9 cellular contexts compared by ENCODE assay signal in the genomic region with DNA sequence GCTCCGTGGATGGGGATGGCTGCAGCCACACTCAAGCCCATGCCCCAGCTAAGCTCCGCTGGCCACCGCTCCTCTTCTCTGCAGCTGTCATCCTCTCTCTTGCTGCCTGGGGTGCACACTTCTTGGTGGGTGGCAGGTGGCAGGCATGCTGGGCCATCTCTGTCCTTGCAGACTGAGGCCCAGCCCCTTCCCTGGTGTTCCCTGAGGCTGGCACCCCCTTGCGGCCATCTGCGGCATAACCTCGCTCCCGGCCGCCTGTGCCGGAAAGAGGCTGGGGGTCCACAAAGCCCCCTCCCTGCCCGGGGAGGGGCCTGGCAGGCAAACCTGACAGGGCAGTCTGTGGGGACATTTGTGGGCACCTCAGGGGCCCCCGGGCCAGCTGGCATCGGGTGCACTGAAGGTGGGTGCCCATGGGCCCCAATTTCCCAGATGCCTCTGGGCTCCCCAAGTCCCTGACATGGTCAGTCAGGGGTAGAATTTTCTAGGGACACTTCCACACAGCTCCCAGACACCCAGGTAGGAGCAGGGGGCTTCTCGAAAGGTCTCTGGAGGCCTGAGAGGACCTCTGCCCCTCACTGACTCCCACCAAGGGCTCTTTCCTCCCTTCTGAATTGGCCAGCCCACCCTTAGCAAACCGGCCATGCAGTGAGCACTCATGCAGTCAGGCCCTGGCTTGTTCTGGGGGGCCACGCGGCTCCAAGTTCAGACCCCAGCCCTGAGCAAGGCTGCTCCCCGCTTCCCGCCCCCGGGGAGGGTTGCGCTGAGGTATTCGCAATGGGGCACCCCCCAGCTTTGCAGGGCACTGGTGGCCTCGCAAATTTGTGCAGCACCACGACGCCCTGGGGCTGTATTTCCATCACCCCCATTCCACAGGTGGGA. TPM values are rescaled to one million over a fixed set of nuclear protein-coding genes. Genes with fewer than 3 reads are reported as not detected.
DNase-seq lines count a peak whose midpoint lies in the region; ATAC-seq, FAIRE-seq and TF ChIP-seq lines count a peak whose summit lies in the region.
"Had no signal": no experiment of that assay in that cellular context is flagged by ENCODE, and none has a peak within 500 bp of the region (broad histone marks: within the 10 kb centered on the region; RNA-seq: fewer than 3 reads in every experiment).

No MANE protein-coding gene starts in this region.

- WGBS in H1 (ENCODE audit: extremely low coverage in 1 of 2, insufficient coverage in 1 of 2, insufficient read length in 1 of 2, insufficient replicate concordance in 2 of 2, low coverage in 1 of 2, low lambda C conversion rate in 2 of 2, missing lambda C conversion rate in 1 of 2), 2 experiments, result 57% methylated on average over 22 of the region's 24 CpGs; no CpG with 5 or more reads in 1 of the 2 experiments

- no peak overlapping the region for H2AFZ ChIP-seq in H1 (ENCODE audit: low read length)

- H3K36me3 Mint-ChIP-seq in osteocyte (ENCODE audit: unreplicated experiment), result no peaks in the 10 kb centered on the region

- TF ChIP-seq EP300 in H1 (IDR thresholded peaks at IDR 0.05; ENCODE audit: borderline replicate concordance in 1 of 2, low read depth in 2 of 2, low read length in 2 of 2), result no peak

- no peaks in the 10 kb centered on the region for H3K36me3 ChIP-seq in H1 (ENCODE audit: control insufficient read depth in 2 of 4, insufficient read depth in 4 of 4, low read length in 3 of 4)

- no peaks in the 10 kb centered on the region; a peak in 2 of 7 replicates for H3K27me3 ChIP-seq in H1 (replicated peaks in 1 of 4; ENCODE audit: control insufficient read depth in 3 of 4, extremely low read depth in 1 of 4, insufficient read depth in 3 of 4, low read length in 3 of 4)

- H4K20me1 ChIP-seq in H1 (replicated peaks in 1 of 2; ENCODE audit: control insufficient read depth in 1 of 2, insufficient read depth in 2 of 2, low read length in 2 of 2), result peaks cover 0 to 1% of the 10 kb centered on the region in 2 experiments

- no peaks in the 10 kb centered on the region; a peak in 1 of 7 replicates for H3K4me1 ChIP-seq in H1 (replicated peaks in 1 of 4; ENCODE audit: control insufficient read depth in 3 of 4, insufficient read depth in 4 of 4, low read length in 3 of 4)

- no peaks in the 10 kb centered on the region for H3K23me2 ChIP-seq in H1 (ENCODE audit: low read depth, low read length)

- H2BK15ac ChIP-seq in H1 (ENCODE audit: low read length), result no peak overlapping the region

- no peak for TF ChIP-seq POLR2A in H1 (IDR thresholded peaks at IDR 0.05; ENCODE audit: control extremely low read depth in 1 of 2, low read depth in 2 of 2, low read length in 2 of 2)

- H4K91ac ChIP-seq in H1 (replicated peaks; ENCODE audit: insufficient read length, low read length), result no peak overlapping the region

- no peak for FAIRE-seq in H1 (lab: Jason Lieb, UNC)

- peaks cover 9% of the 10 kb centered on the region for H3K4me1 Mint-ChIP-seq in osteocyte (ENCODE audit: unreplicated experiment)

- H2BK20ac ChIP-seq in H1 (ENCODE audit: low read length), result no peak overlapping the region

- no peak overlapping the region for H3K4ac ChIP-seq in H1 (replicated peaks; ENCODE audit: insufficient read length, low read depth, low read length)

- H3K14ac ChIP-seq in H1 (ENCODE audit: insufficient read length), result no peak overlapping the region

- no peak overlapping the region for H3K4me3 ChIP-seq in H1 (ENCODE audit: extremely low read depth in 1 of 4, insufficient read depth in 2 of 4, low read depth in 3 of 4, low read length in 4 of 4)

- peak; percentile 34 to 49; a peak in 3 of 4 replicates for TF ChIP-seq RAD21 in H1 (IDR thresholded peaks at IDR 0.05 in 1 of 2, conservative IDR thresholded peaks at IDR 0.05 in 1 of 2; ENCODE audit: low read depth in 2 of 2, low read length in 2 of 2)

- H3K9ac ChIP-seq in H1 (replicated peaks in 1 of 4; ENCODE audit: extremely low read depth in 1 of 4, low read depth in 3 of 4, low read length in 3 of 4), result no peak overlapping the region

- H3K27ac ChIP-seq in H1 (ENCODE audit: low read depth, low read length), result no peak overlapping the region

- CTCF ChIA-PET in H1 (lab: Charles Lee; ENCODE audit: partially characterized antibody), result interaction anchor here (0.6 to 6.1 kb wide), 33 partner anchors 8 to 359 kb away, joined by 3 to 116 read pairs (median 4); a partner anchor contains a TSS

- H4K5ac ChIP-seq in H1 (ENCODE audit: insufficient read length, low read depth, low read length), result no peak overlapping the region

- no peak overlapping the region for H3K4me3 Mint-ChIP-seq in osteocyte (ENCODE audit: unreplicated experiment)

- no peak overlapping the region; the same call in 1 of the 2 replicates for H4K8ac ChIP-seq in H1 (ENCODE audit: extremely low read depth, insufficient read depth, low read length)

- H3K79me2 ChIP-seq in H1 (ENCODE audit: control insufficient read depth in 1 of 2, insufficient read depth in 2 of 2, low read length in 2 of 2), result no peaks in the 10 kb centered on the region

- no peaks in the 10 kb centered on the region for H3K9me3 Mint-ChIP-seq in osteocyte (ENCODE audit: unreplicated experiment)

- H3K23ac ChIP-seq in H1 (ENCODE audit: insufficient read length), result no peak overlapping the region

- H2BK5ac ChIP-seq in H1 (ENCODE audit: low read depth, low read length), result no peak overlapping the region

- no peak overlapping the region for H3K27ac Mint-ChIP-seq in osteocyte (ENCODE audit: unreplicated experiment)

- no peak overlapping the region for H2BK120ac ChIP-seq in H1 (replicated peaks; ENCODE audit: low read depth, low read length)

- peaks cover 27% of the 10 kb centered on the region for H3K27me3 Mint-ChIP-seq in osteocyte (ENCODE audit: unreplicated experiment)

- POLR2A ChIA-PET in H1 (lab: Charles Lee; ENCODE audit: partially characterized antibody), result no interaction called here

- DNase-seq in EL (peak; percentile 29), LHCN-M2 (ENCODE audit: low read depth) (peak; percentile 48), H1 (ENCODE audit: low read depth in 1 of 2, low spot score in 2 of 2) (peak in 1 of 2 experiments; percentile 96), osteocyte (ENCODE audit: extremely low spot score, unreplicated experiment) (no peak)
- peak; percentile 23 to 46 for DNase-seq in activated CD4-positive, alpha-beta T cell treated with anti-CD3 and anti-CD28 coated beads, Interleukin-2, amount 50 U/mL, for 24 hours (ENCODE audit: low read depth in 1 of 2, low spot score in 1 of 2)

- H3K4me2 ChIP-seq in H1 (ENCODE audit: insufficient read depth in 1 of 2, low read depth in 2 of 2, low read length in 2 of 2), result no peak overlapping the region

- H3K79me1 ChIP-seq in H1 (ENCODE audit: low read depth, low read length), result no peaks in the 10 kb centered on the region

- H3K56ac ChIP-seq in H1 (replicated peaks; ENCODE audit: insufficient read length, low read depth, low read length), result no peak overlapping the region

- H3K18ac ChIP-seq in H1 (ENCODE audit: extremely low read depth, low read length), result no peak overlapping the region

- no peak overlapping the region for H2BK12ac ChIP-seq in H1 (ENCODE audit: low read depth, low read length)

- TF ChIP-seq CTCF in H1 (IDR thresholded peaks at IDR 0.05; ENCODE audit: control extremely low read depth in 1 of 3, insufficient read depth in 1 of 3, low read depth in 1 of 3, low read length in 3 of 3), result peak; percentile 82 to 94 (median 91)
- peak; percentile 87 for TF ChIP-seq CTCF in osteocyte (IDR thresholded peaks at IDR 0.05)

- ATAC-seq in HG02938 (IDR thresholded peaks at IDR 0.05; ENCODE audit: unreplicated experiment) (no peak), HG03196 (IDR thresholded peaks at IDR 0.05; ENCODE audit: unreplicated experiment) (no peak), GM19463 (IDR thresholded peaks at IDR 0.05; ENCODE audit: unreplicated experiment) (no peak)

- no peaks in the 10 kb centered on the region for H3K9me3 ChIP-seq in H1 (ENCODE audit: insufficient read depth in 2 of 2, low read depth in 1 of 2, low read length in 1 of 2)

- H2AK5ac ChIP-seq in H1 (ENCODE audit: low read depth, low read length), result no peak overlapping the region

TF ChIP-seq in H1, 55 proteins besides CTCF, POLR2A, EP300 and RAD21 (continues in another document):
- TF ChIP-seq GABPA (IDR thresholded peaks at IDR 0.05; ENCODE audit: borderline replicate concordance, insufficient read depth, low read length), result peak; percentile 38; the same call in 1 of the 2 replicates

RNA-seq across cellular contexts. Expression of a gene that starts 23.5 kb away (rescaled TPM):
- not detected in 2 replicates for total RNA-seq in LHCN-M2 (2014; rRNA removed)
- polyA plus RNA-seq in LHCN-M2 (2012), result not detected
- total RNA-seq in H1 (2021; fragmentation: NEBNext Ultra II Directional; extraction: Animal tissue kit (Norgen Biotek cat#: 25700)), result not detected in 2 replicates
- polyA plus RNA-seq in H1 (2011; rRNA removed), result 0.09 and 0.16 TPM in 2 replicates
- 0.09 TPM for polyA plus RNA-seq in H1 (2011; cell fraction: cytosol; rRNA removed)
- polyA plus RNA-seq in H1 (2011; cell fraction: nucleus; rRNA removed), result 0.11 TPM
- polyA plus RNA-seq in H1 (2012, experiment 1 of 2), result 0.11 TPM in 1 of 4 replicates, not detected in the others
- not detected for polyA plus RNA-seq in H1 (2012, experiment 2 of 2)
- polyA plus RNA-seq in H1 (2013, experiment 1 of 2), result not detected
- polyA plus RNA-seq in H1 (2013, experiment 2 of 2), result not detected
- not detected in 2 replicates for polyA minus RNA-seq in H1 (2011; rRNA and poly(A)+ RNA removed)
- not detected for polyA minus RNA-seq in H1 (2011; cell fraction: cytosol; rRNA and poly(A)+ RNA removed)
- polyA minus RNA-seq in H1 (2011; cell fraction: nucleus; rRNA and poly(A)+ RNA removed), result not detected
- total RNA-seq in osteocyte, result 0.75 and 0.89 TPM in 2 replicates
- total RNA-seq: T-helper 2 cell treated with Interferon-gamma antibody and Interleukin-4, amounts not matched to agents 100 ng/mL and 5 ng/mL, for 36 hours had no signal

RNA-seq across cellular contexts. Expression of a gene that starts 34.1 kb away (rescaled TPM):
- total RNA-seq in LHCN-M2 (2014; rRNA removed) (not detected in 2 replicates), osteocyte (not detected in 2 replicates)
- polyA plus RNA-seq in LHCN-M2 (2012), result not detected
- not detected in 2 replicates for total RNA-seq in H1 (2021; fragmentation: NEBNext Ultra II Directional; extraction: Animal tissue kit (Norgen Biotek cat#: 25700))
- not detected in 2 replicates for polyA plus RNA-seq in H1 (2011; rRNA removed)
- not detected for polyA plus RNA-seq in H1 (2011; cell fraction: cytosol; rRNA removed)
- not detected for polyA plus RNA-seq in H1 (2011; cell fraction: nucleus; rRNA removed)
- polyA plus RNA-seq in H1 (2012, experiment 1 of 2), result not detected in 4 replicates
- not detected for polyA plus RNA-seq in H1 (2012, experiment 2 of 2)
- not detected for polyA plus RNA-seq in H1 (2013, experiment 1 of 2)
- polyA plus RNA-seq in H1 (2013, experiment 2 of 2), result not detected
- polyA minus RNA-seq in H1 (2011; rRNA and poly(A)+ RNA removed), result not detected in 2 replicates
- polyA minus RNA-seq in H1 (2011; cell fraction: cytosol; rRNA and poly(A)+ RNA removed), result not detected
- polyA minus RNA-seq in H1 (2011; cell fraction: nucleus; rRNA and poly(A)+ RNA removed), result not detected
- total RNA-seq: T-helper 2 cell treated with Interferon-gamma antibody and Interleukin-4, amounts not matched to agents 100 ng/mL and 5 ng/mL, for 36 hours had no signal

RNA-seq across cellular contexts. Expression of a gene that starts 55.9 kb away (rescaled TPM):
- total RNA-seq in LHCN-M2 (2014; rRNA removed) (106 and 173 TPM in 2 replicates), osteocyte (521 and 590 TPM in 2 replicates)
- polyA plus RNA-seq in LHCN-M2 (2012), result 1,307 TPM
- 1.3 and 1.5 TPM in 2 replicates for total RNA-seq in H1 (2021; fragmentation: NEBNext Ultra II Directional; extraction: Animal tissue kit (Norgen Biotek cat#: 25700))
- polyA plus RNA-seq in H1 (2011; rRNA removed), result 0.74 and 2.0 TPM in 2 replicates
- 1.1 TPM for polyA plus RNA-seq in H1 (2011; cell fraction: cytosol; rRNA removed)
- 0.37 TPM for polyA plus RNA-seq in H1 (2011; cell fraction: nucleus; rRNA removed)
- 1.6 to 3.2 TPM (median 2.7 TPM) in 4 replicates for polyA plus RNA-seq in H1 (2012, experiment 1 of 2)
- polyA plus RNA-seq in H1 (2012, experiment 2 of 2), result 1.00 TPM
- polyA plus RNA-seq in H1 (2013, experiment 1 of 2), result 2.0 TPM
- polyA plus RNA-seq in H1 (2013, experiment 2 of 2), result 2.6 TPM
- 0.20 and 0.57 TPM in 2 replicates for polyA minus RNA-seq in H1 (2011; rRNA and poly(A)+ RNA removed)
- polyA minus RNA-seq in H1 (2011; cell fraction: cytosol; rRNA and poly(A)+ RNA removed), result 0.88 TPM
- 0.70 TPM for polyA minus RNA-seq in H1 (2011; cell fraction: nucleus; rRNA and poly(A)+ RNA removed)
- total RNA-seq: T-helper 2 cell treated with Interferon-gamma antibody and Interleukin-4, amounts not matched to agents 100 ng/mL and 5 ng/mL, for 36 hours had no signal

Comparison
In these comparisons a context has a peak if more than half of its experiments do, and no peak if none do; other contexts are left out.
1. RNA of a gene that starts 55.9 kb away (total RNA-seq): 521 to 590 TPM in osteocyte and 106 to 173 TPM in LHCN-M2; 1.3 to 1.5 TPM in H1; every median in the first group is over 10 times any median in the second.